In the genomic region with DNA sequence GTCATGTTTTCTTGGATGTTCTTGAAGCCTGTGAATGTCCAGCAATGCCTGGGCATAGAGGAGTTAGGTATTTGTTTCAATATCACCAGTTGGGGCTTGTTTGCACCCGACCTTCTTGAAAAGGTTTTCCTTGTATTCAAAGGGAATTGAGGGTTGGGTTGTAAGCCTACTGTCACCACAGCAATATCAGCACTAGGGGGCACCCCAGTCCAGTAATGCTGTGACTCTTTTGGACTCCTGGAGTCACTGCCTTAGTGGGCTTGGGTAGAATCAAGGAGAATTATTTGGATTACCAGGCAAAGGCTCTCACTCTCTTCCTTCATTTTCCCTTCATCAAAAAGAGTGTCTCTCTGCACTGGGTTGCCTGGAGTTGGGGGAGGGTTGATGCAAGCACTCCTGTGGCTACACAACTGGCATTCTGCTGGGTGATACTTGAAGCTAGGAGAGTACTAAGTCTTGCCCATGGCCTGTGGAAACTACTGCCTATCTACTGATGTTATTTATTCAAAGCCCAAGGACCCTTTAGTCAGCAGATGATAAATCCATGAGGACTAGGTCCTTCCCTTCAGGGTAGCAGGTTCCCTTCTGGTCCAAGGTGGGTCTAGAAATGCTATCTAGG, we compare ENCODE assay signal across 9 cellular contexts. TPM values are rescaled to one million over a fixed set of nuclear protein-coding genes. Genes with fewer than 3 reads are reported as not detected.
DNase-seq lines count a peak whose midpoint lies in the region; ATAC-seq, FAIRE-seq and TF ChIP-seq lines count a peak whose summit lies in the region.
"Had no signal": no experiment of that assay in that cellular context is flagged by ENCODE, and none has a peak within 500 bp of the region (broad histone marks: within the 10 kb centered on the region; RNA-seq: fewer than 3 reads in every experiment).

No MANE protein-coding gene starts in this region.

- TF ChIP-seq POLR2A in GM12892 (IDR thresholded peaks at IDR 0.05; ENCODE audit: low read depth, low read length), result no peak
- no peak for TF ChIP-seq POLR2A in Peyer's patch (IDR thresholded peaks at IDR 0.05)
- TF ChIP-seq POLR2A in adrenal gland (IDR thresholded peaks at IDR 0.05), result no peak
- TF ChIP-seq POLR2A in sigmoid colon (IDR thresholded peaks at IDR 0.05), result no peak

- intact Hi-C loops in adrenal gland (cut with DNase I) (loop anchor here in 1 of 2 donors (10.0 kb wide), 1 partner anchor 488 kb away; no protein-coding TSS in a partner anchor), sigmoid colon (cut with DNase I) (no loop called here)

- H3K4me1 ChIP-seq in Peyer's patch, result no peaks in the 10 kb centered on the region
- H3K4me1 ChIP-seq in adrenal gland (replicated peaks in 1 of 2), result no peaks in the 10 kb centered on the region
- no peaks in the 10 kb centered on the region for H3K4me1 ChIP-seq in sigmoid colon

- 26 to 56% (median 43%) methylated on average over 1 of the region's 1 CpG for WGBS in adrenal gland, 4 donors
- WGBS in sigmoid colon, 2 donors, result 24 to 37% methylated on average over 1 of the region's 1 CpG

- no peak for ATAC-seq in HG03196 (IDR thresholded peaks at IDR 0.05; ENCODE audit: unreplicated experiment)
- ATAC-seq: stimulated activated naive CD8-positive, alpha-beta T cell treated with anti-CD3 and anti-CD28 coated beads, Interleukin-15, amount 100 ng/mL, for 72 hours had no signal

- H3K27ac ChIP-seq in 22Rv1, result no peak overlapping the region
- H3K27ac ChIP-seq in Peyer's patch, result no peak overlapping the region
- H3K27ac ChIP-seq in adrenal gland, result no peak overlapping the region
- H3K27ac ChIP-seq in sigmoid colon, result no peak overlapping the region

- FAIRE-seq in GM12892 (lab: Jason Lieb, UNC), result peak; percentile 68

- no peaks in the 10 kb centered on the region for H3K9me3 ChIP-seq in Peyer's patch
- H3K9me3 ChIP-seq in adrenal gland (replicated peaks in 1 of 3), result no peaks in the 10 kb centered on the region
- peaks cover 0 to 4% (median 0%) of the 10 kb centered on the region in 4 donors for H3K9me3 ChIP-seq in sigmoid colon

- H3K27me3 ChIP-seq in Peyer's patch (no peaks in the 10 kb centered on the region), adrenal gland (no peaks in the 10 kb centered on the region), sigmoid colon (no peaks in the 10 kb centered on the region)

- H3K36me3 ChIP-seq in Peyer's patch, result no peaks in the 10 kb centered on the region
- H3K36me3 ChIP-seq in adrenal gland (replicated peaks in 1 of 2), result no peaks in the 10 kb centered on the region
- no peaks in the 10 kb centered on the region for H3K36me3 ChIP-seq in sigmoid colon

- no peak overlapping the region for H3K4me3 ChIP-seq in Peyer's patch
- H3K4me3 ChIP-seq in adrenal gland, result no peak overlapping the region
- H3K4me3 ChIP-seq in sigmoid colon, result no peak overlapping the region

- TF ChIP-seq CTCF in 22Rv1 (IDR thresholded peaks at IDR 0.05) (peak; percentile 75), Peyer's patch (IDR thresholded peaks at IDR 0.05) (peak in 4 of 6 experiments; percentile 27 to 48 (median 33)), adrenal gland (IDR thresholded peaks at IDR 0.05) (peak in 5 of 6 experiments; percentile 18 to 57 (median 48)), sigmoid colon (IDR thresholded peaks at IDR 0.05) (no peak)

- no peak for TF ChIP-seq EP300 in sigmoid colon (IDR thresholded peaks at IDR 0.05)

- DNase-seq in GM12892 (ENCODE audit: insufficient read length) (no peak), Peyer's patch (peak in 2 of 3 donors; percentile 47 to 63), adrenal gland (peak; percentile 22 to 71 (median 31)), lung microvascular endothelial cell (ENCODE audit: low read depth in 2 of 2) (peak; percentile 56 to 67), NCI-H2227 (lab: John Stamatoyannopoulos, UW; ENCODE audit: unreplicated experiment) (no peak), sigmoid colon (no peak)

RNA-seq across cellular contexts. Expression of a gene that starts 34.5 kb away (rescaled TPM):
- polyA plus RNA-seq in GM12892 (2012; ENCODE audit: missing spikeins), result not detected
- total RNA-seq in Peyer's patch, result not detected
- not detected for total RNA-seq in adrenal gland
- polyA plus RNA-seq in adrenal gland, result not detected
- not detected in 2 replicates for total RNA-seq in lung microvascular endothelial cell
- total RNA-seq in sigmoid colon, result not detected
- not detected for polyA plus RNA-seq in sigmoid colon

RNA-seq across cellular contexts. Expression of a gene that starts 44.8 kb away (rescaled TPM):
- not detected for polyA plus RNA-seq in GM12892 (2012; ENCODE audit: missing spikeins)
- total RNA-seq in Peyer's patch (not detected), adrenal gland (not detected), lung microvascular endothelial cell (not detected in 2 replicates), sigmoid colon (not detected)
- polyA plus RNA-seq in adrenal gland (not detected), sigmoid colon (not detected)

RNA-seq across cellular contexts. Expression of a gene that starts 47.7 kb away (rescaled TPM):
- polyA plus RNA-seq in GM12892 (2012; ENCODE audit: missing spikeins), result not detected
- total RNA-seq in Peyer's patch (not detected), adrenal gland (not detected), lung microvascular endothelial cell (not detected in 2 replicates), sigmoid colon (not detected)
- polyA plus RNA-seq in adrenal gland (not detected), sigmoid colon (not detected)

Comparison
In these comparisons a context has a peak if more than half of its experiments do, and no peak if none do; other contexts are left out.
1. CTCF ChIP-seq: peak in 22Rv1 (single experiment), Peyer's patch (4 of 6) and adrenal gland (5 of 6); none in sigmoid colon (0 of 4).
2. DNase-seq: peak in Peyer's patch (2 of 3), adrenal gland (7 of 7) and lung microvascular endothelial cell (2 of 2); none in GM12892 (single experiment), NCI-H2227 (single experiment) and sigmoid colon (single experiment).